Comparison of ENCODE assay signal across 17 cellular contexts in the genomic region with DNA sequence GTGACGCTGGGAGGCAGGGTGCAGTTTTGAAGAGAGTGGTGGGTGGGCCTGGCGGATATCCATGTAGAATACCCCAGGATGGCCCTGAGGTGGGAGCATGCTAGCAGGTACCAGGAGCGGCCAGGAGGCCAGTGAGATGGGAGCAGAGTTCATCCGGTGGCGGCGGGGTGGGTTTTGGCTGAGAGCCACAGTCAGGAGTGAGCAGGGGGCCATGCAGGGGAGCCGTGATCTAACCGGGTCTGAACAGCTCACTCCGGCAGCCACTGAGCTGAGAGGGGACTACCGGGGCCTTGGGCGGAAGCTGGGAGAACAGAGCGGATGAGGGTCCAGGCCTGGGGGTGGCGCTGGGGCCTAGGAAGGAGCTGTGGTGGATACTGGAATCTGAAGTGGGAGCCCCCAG. TPM values are rescaled to one million over a fixed set of nuclear protein-coding genes. Genes with fewer than 3 reads are reported as not detected.
A peak's percentile ranks its signal among the peaks of the same experiment; 100 is the strongest.
DNase-seq lines count a peak whose midpoint lies in the region; ATAC-seq, FAIRE-seq and TF ChIP-seq lines count a peak whose summit lies in the region.
"Had no signal": no experiment of that assay in that cellular context is flagged by ENCODE, and none has a peak within 500 bp of the region (broad histone marks: within the 10 kb centered on the region; RNA-seq: fewer than 3 reads in every experiment).

No MANE protein-coding gene starts in this region.

- peaks cover 3% of the 10 kb centered on the region for H3K27me3 Mint-ChIP-seq in activated naive CD8-positive, alpha-beta T cell treated with anti-CD3 and anti-CD28 coated beads, Interleukin-2, amount 10 ng/mL, durations not matched to agents 7 days and 5 days
- no peaks in the 10 kb centered on the region for H3K27me3 Mint-ChIP-seq in activated naive CD8-positive, alpha-beta T cell treated with anti-CD3 and anti-CD28 coated beads for 36 hours
- H3K27me3 Mint-ChIP-seq in nephron (ENCODE audit: low read depth) = peaks cover 37% of the 10 kb centered on the region
- H3K27me3 Mint-ChIP-seq: IgD-negative memory B cell had no signal

- TF ChIP-seq CTCF in coronary artery (IDR thresholded peaks at IDR 0.05) = no peak
- no peak for TF ChIP-seq CTCF in nephron (IDR thresholded peaks at IDR 0.05; ENCODE audit: unreplicated experiment in 3 of 3)
- TF ChIP-seq CTCF in D721Med (IDR thresholded peaks at IDR 0.05; ENCODE audit: insufficient read depth, missing control alignments) = no peak

- no peak for FAIRE-seq in D721Med (lab: Jason Lieb, UNC)
- FAIRE-seq: urothelium cell line had no signal

- POLR2A ChIA-PET in activated naive CD8-positive, alpha-beta T cell treated with anti-CD3 and anti-CD28 coated beads, Interleukin-2, amount 10 ng/mL, durations not matched to agents 7 days and 5 days (lab: Charles Lee) = no interaction called here

- no peak overlapping the region for H3K27ac ChIP-seq in coronary artery
- H3K27ac ChIP-seq: ascending aorta, HL-60 had no signal

- H3K4me3 Mint-ChIP-seq in activated naive CD8-positive, alpha-beta T cell treated with anti-CD3 and anti-CD28 coated beads, Interleukin-2, amount 10 ng/mL, durations not matched to agents 7 days and 5 days = no peak overlapping the region
- no peak overlapping the region for H3K4me3 Mint-ChIP-seq in activated naive CD8-positive, alpha-beta T cell treated with anti-CD3 and anti-CD28 coated beads for 36 hours
- peak overlapping the region; percentile 0 to 33 (median 4) for H3K4me3 Mint-ChIP-seq in nephron
- H3K4me3 Mint-ChIP-seq: IgD-negative memory B cell, T-cell had no signal

- no peaks in the 10 kb centered on the region for H3K36me3 Mint-ChIP-seq in activated naive CD8-positive, alpha-beta T cell treated with anti-CD3 and anti-CD28 coated beads, Interleukin-2, amount 10 ng/mL, durations not matched to agents 7 days and 5 days
- H3K36me3 Mint-ChIP-seq in activated naive CD8-positive, alpha-beta T cell treated with anti-CD3 and anti-CD28 coated beads for 36 hours = no peaks in the 10 kb centered on the region
- no peaks in the 10 kb centered on the region for H3K36me3 Mint-ChIP-seq in nephron (ENCODE audit: low read depth)
- H3K36me3 Mint-ChIP-seq: T-cell had no signal

- DNase-seq in activated naive CD8-positive, alpha-beta T cell treated with anti-CD3 and anti-CD28 coated beads, Interleukin-2, amount 10 ng/mL, durations not matched to agents 7 days and 5 days = peak; percentile 15
- DNase-seq in activated naive CD8-positive, alpha-beta T cell treated with anti-CD3 and anti-CD28 coated beads for 36 hours = no peak
- DNase-seq in coronary artery (ENCODE audit: low spot score) (peak; percentile 70), D721Med (ENCODE audit: insufficient read length, low spot score) (no peak)
- no peak for DNase-seq in effector CD8-positive, alpha-beta T cell (lab: John Stamatoyannopoulos, UW)
- no peak for DNase-seq in activated CD4-positive, alpha-beta T cell treated with anti-CD3 and anti-CD28 coated beads, Interleukin-2, amount 50 U/mL, for 1 hour
- DNase-seq: foreskin fibroblast; NCI-H1930; occipital lobe; stimulated activated naive CD8-positive, alpha-beta T cell treated with anti-CD3 and anti-CD28 coated beads, Interleukin-15, Interleukin-2, amounts not matched to agents 100 U/mL and 50 U/mL, for 24 hours had no signal

- H3K27ac Mint-ChIP-seq in activated naive CD8-positive, alpha-beta T cell treated with anti-CD3 and anti-CD28 coated beads, Interleukin-2, amount 10 ng/mL, durations not matched to agents 7 days and 5 days = no peak overlapping the region
- H3K27ac Mint-ChIP-seq in activated naive CD8-positive, alpha-beta T cell treated with anti-CD3 and anti-CD28 coated beads for 36 hours = no peak overlapping the region
- peak overlapping the region; percentile 50 to 72 (median 72) for H3K27ac Mint-ChIP-seq in nephron
- H3K27ac Mint-ChIP-seq: IgD-negative memory B cell, T-cell had no signal

- no peak for ATAC-seq in activated naive CD8-positive, alpha-beta T cell treated with anti-CD3 and anti-CD28 coated beads, Interleukin-2, amount 10 ng/mL, durations not matched to agents 7 days and 5 days (ENCODE audit: low read depth)
- no peak for ATAC-seq in GM21381 (IDR thresholded peaks at IDR 0.05; ENCODE audit: unreplicated experiment)
- ATAC-seq: stimulated activated naive CD8-positive, alpha-beta T cell treated with anti-CD3 and anti-CD28 coated beads, Interleukin-15, Interleukin-2, amounts not matched to agents 100 U/mL and 50 U/mL, for 24 hours; T-cell had no signal

- no peak overlapping the region for H3K4me3 ChIP-seq in coronary artery
- H3K4me3 ChIP-seq: ascending aorta had no signal

- H3K4me1 Mint-ChIP-seq in activated naive CD8-positive, alpha-beta T cell treated with anti-CD3 and anti-CD28 coated beads, Interleukin-2, amount 10 ng/mL, durations not matched to agents 7 days and 5 days = no peaks in the 10 kb centered on the region
- H3K4me1 Mint-ChIP-seq in activated naive CD8-positive, alpha-beta T cell treated with anti-CD3 and anti-CD28 coated beads for 36 hours = no peaks in the 10 kb centered on the region
- peaks cover 23% of the 10 kb centered on the region for H3K4me1 Mint-ChIP-seq in nephron
- H3K4me1 Mint-ChIP-seq: IgD-negative memory B cell, T-cell had no signal

- H3K9me3 Mint-ChIP-seq in activated naive CD8-positive, alpha-beta T cell treated with anti-CD3 and anti-CD28 coated beads, Interleukin-2, amount 10 ng/mL, durations not matched to agents 7 days and 5 days = no peaks in the 10 kb centered on the region
- no peaks in the 10 kb centered on the region for H3K9me3 Mint-ChIP-seq in activated naive CD8-positive, alpha-beta T cell treated with anti-CD3 and anti-CD28 coated beads for 36 hours
- H3K9me3 Mint-ChIP-seq in nephron = no peaks in the 10 kb centered on the region
- H3K9me3 Mint-ChIP-seq: IgD-negative memory B cell, T-cell had no signal

RNA-seq across cellular contexts. Expression of gene LRP8, which starts 47.6 kb away (rescaled TPM):
- 10 to 100 TPM; 45.0 to 54.3 TPM for total RNA-seq in activated naive CD8-positive, alpha-beta T cell treated with anti-CD3 and anti-CD28 coated beads, Interleukin-2, amount 10 ng/mL, durations not matched to agents 7 days and 5 days
- total RNA-seq in activated naive CD8-positive, alpha-beta T cell treated with anti-CD3 and anti-CD28 coated beads for 36 hours = 10 to 100 TPM; 42.3 to 47.7 TPM

Comparison
In these comparisons a context has a peak if more than half of its experiments do, and no peak if none do; other contexts are left out.
1. DNase-seq: peak in activated naive CD8-positive, alpha-beta T cell treated with anti-CD3 and anti-CD28 coated beads, Interleukin-2, amount 10 ng/mL, durations not matched to agents 7 days and 5 days (single experiment) and coronary artery (single experiment); none in activated naive CD8-positive, alpha-beta T cell treated with anti-CD3 and anti-CD28 coated beads for 36 hours (single experiment), D721Med (single experiment), effector CD8-positive, alpha-beta T cell (single experiment) and activated CD4-positive, alpha-beta T cell treated with anti-CD3 and anti-CD28 coated beads, Interleukin-2, amount 50 U/mL, for 1 hour (single experiment).
2. H3K27ac Mint-ChIP-seq: peak in nephron (3 of 3); none in activated naive CD8-positive, alpha-beta T cell treated with anti-CD3 and anti-CD28 coated beads, Interleukin-2, amount 10 ng/mL, durations not matched to agents 7 days and 5 days (single experiment) and activated naive CD8-positive, alpha-beta T cell treated with anti-CD3 and anti-CD28 coated beads for 36 hours (single experiment).
3. H3K4me3 Mint-ChIP-seq: peak in nephron (3 of 3); none in activated naive CD8-positive, alpha-beta T cell treated with anti-CD3 and anti-CD28 coated beads, Interleukin-2, amount 10 ng/mL, durations not matched to agents 7 days and 5 days (single experiment) and activated naive CD8-positive, alpha-beta T cell treated with anti-CD3 and anti-CD28 coated beads for 36 hours (single experiment).